In genomic region chr7:2688409-2689342, GRCh38 we compare ENCODE assay signal across 8 cellular contexts.
DNase-seq lines count a peak whose midpoint lies in the region; ATAC-seq and TF ChIP-seq lines count a peak whose summit lies in the region.

No MANE protein-coding gene starts in this region.

- H3K36me3 ChIP-seq in MM.1S (replicated peaks; ENCODE audit: insufficient read depth, low read length) = no peaks in the 10 kb centered on the region

- H2AFZ ChIP-seq in MM.1S (ENCODE audit: low read length) = 0 out of 2 replicates have a peak overlapping the region, but pooled peaks have one; percentile 23

- no peaks in the 10 kb centered on the region for H3K9me2 ChIP-seq in MM.1S (replicated peaks; ENCODE audit: insufficient read depth, low read length)

- peaks cover 17% of the 10 kb centered on the region for H3K4me1 ChIP-seq in MM.1S (ENCODE audit: low read length)

- no peaks in the 10 kb centered on the region for H3K79me2 ChIP-seq in MM.1S (ENCODE audit: low read length)

- H3K4me3 ChIP-seq in MM.1S (ENCODE audit: low read length) = peak overlapping the region; percentile 16; the same call in 1 of the 2 replicates
- H3K4me3 ChIP-seq in skin epidermis = peak overlapping the region in 5 of 7 experiments; percentile 4 to 30 (median 14)

- no peak overlapping the region for H3K27ac ChIP-seq in MM.1S (ENCODE audit: low read length)
- no peak overlapping the region for H3K27ac ChIP-seq in skin epidermis

- H3F3A ChIP-seq in MM.1S (ENCODE audit: insufficient read depth, low read length) = no peaks in the 10 kb centered on the region; the same call in 1 of the 2 replicates

- no peaks in the 10 kb centered on the region for H4K20me1 ChIP-seq in MM.1S (ENCODE audit: insufficient read depth, low read length)

- no peak for TF ChIP-seq CTCF in MM.1S (IDR thresholded peaks at IDR 0.05; ENCODE audit: low read length)

- H3K27me3 ChIP-seq in MM.1S (replicated peaks; ENCODE audit: insufficient read depth, low read length) = peaks cover 59% of the 10 kb centered on the region

- DNase-seq in MM.1S (peak; percentile 75), globus pallidus (ENCODE audit: low spot score) (peak; percentile 70), NCI-H1092 (lab: John Stamatoyannopoulos, UW) (no peak), OCI-M1 (lab: John Stamatoyannopoulos, UW) (no peak)
- no peak for DNase-seq in activated CD4-positive, alpha-beta T cell treated with anti-CD3 and anti-CD28 coated beads for 48 hours

- H3K9ac ChIP-seq in MM.1S (ENCODE audit: low read length) = no peak overlapping the region

- H3K9me3 ChIP-seq in MM.1S (replicated peaks; ENCODE audit: insufficient read depth, low read length) = no peaks in the 10 kb centered on the region

- peak overlapping the region; percentile 69 for H3K4me2 ChIP-seq in MM.1S (ENCODE audit: low read depth, low read length)

- ATAC-seq in GM18502 (IDR thresholded peaks at IDR 0.05; ENCODE audit: poor library complexity, unreplicated experiment) (peak; percentile 78), GM21717 (IDR thresholded peaks at IDR 0.05; ENCODE audit: unreplicated experiment) (peak; percentile 89)

Comparison
In these comparisons a context has a peak if more than half of its experiments do, and no peak if none do; other contexts are left out.
1. DNase-seq: peak in MM.1S (single experiment) and globus pallidus (single experiment); none in NCI-H1092 (single experiment), activated CD4-positive, alpha-beta T cell treated with anti-CD3 and anti-CD28 coated beads for 48 hours (single experiment) and OCI-M1 (single experiment).